20 cellular contexts compared by ENCODE assay signal in the genomic region with DNA sequence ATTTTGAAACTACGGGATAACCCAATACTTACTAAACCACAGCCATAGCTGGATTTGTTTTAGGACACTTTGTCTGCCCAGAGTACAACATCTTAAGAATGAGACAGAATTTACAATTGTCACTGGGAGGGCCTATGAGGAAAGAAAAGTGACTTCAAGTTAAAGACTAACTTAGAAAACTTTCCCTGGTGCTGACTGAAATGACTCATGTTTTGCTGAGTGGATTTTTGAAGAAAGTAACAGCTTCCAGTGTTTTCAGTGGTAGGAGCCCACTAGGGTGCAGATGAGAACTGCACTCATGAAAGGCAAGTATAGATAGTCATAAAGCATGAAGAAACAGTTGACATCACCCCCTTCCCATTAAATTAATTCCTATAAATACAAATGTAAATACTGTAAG.
DNase-seq lines count a peak whose midpoint lies in the region; ATAC-seq and TF ChIP-seq lines count a peak whose summit lies in the region.
"Had no signal": no experiment of that assay in that cellular context is flagged by ENCODE, and none has a peak within 500 bp of the region (broad histone marks: within the 10 kb centered on the region; RNA-seq: fewer than 3 reads in every experiment).

No MANE protein-coding gene starts in this region.

- H3K27me3 Mint-ChIP-seq in WTC11 (ENCODE audit: low read depth) = no peaks in the 10 kb centered on the region
- no peaks in the 10 kb centered on the region for H3K27me3 Mint-ChIP-seq in activated CD4-positive, alpha-beta T cell treated with anti-CD3 and anti-CD28 coated beads, Interleukin-2, amount 10 ng/mL, durations not matched to agents 24 days and 14 days
- H3K27me3 Mint-ChIP-seq: natural killer cell treated with Interleukin-12 subunit alpha and Interleukin-12 subunit beta and Interleukin-15 and Interleukin-18, amount 100 ng/mL, for 72 hours had no signal

- H3K4me3 ChIP-seq in epithelial cell of proximal tubule (ENCODE audit: low read depth, low read length) = no peak overlapping the region
- H3K4me3 ChIP-seq: left lung, SK-N-MC had no signal

- H3K36me3 Mint-ChIP-seq in WTC11 = no peaks in the 10 kb centered on the region
- no peaks in the 10 kb centered on the region for H3K36me3 Mint-ChIP-seq in activated CD4-positive, alpha-beta T cell treated with anti-CD3 and anti-CD28 coated beads, Interleukin-2, amount 10 ng/mL, durations not matched to agents 24 days and 14 days (ENCODE audit: low read depth)
- H3K36me3 Mint-ChIP-seq: natural killer cell treated with Interleukin-12 subunit alpha and Interleukin-12 subunit beta and Interleukin-15 and Interleukin-18, amount 100 ng/mL, for 72 hours had no signal

- intact Hi-C loops in activated CD4-positive, alpha-beta T cell treated with anti-CD3 and anti-CD28 coated beads, Interleukin-2, amount 10 ng/mL, durations not matched to agents 24 days and 14 days (cut with micrococcal nuclease) = no loop called here

- TF ChIP-seq CTCF in epithelial cell of proximal tubule (conservative IDR thresholded peaks at IDR 0.05; ENCODE audit: low read depth, low read length) = peak; percentile 28
- TF ChIP-seq CTCF in WTC11 (IDR thresholded peaks at IDR 0.05) = no peak

- peak; percentile 30 for DNase-seq in epithelial cell of proximal tubule (ENCODE audit: low read depth)
- no peak for DNase-seq in WTC11 (ENCODE audit: low spot score)
- DNase-seq in germinal center (ENCODE audit: low spot score) = no peak
- no peak for DNase-seq in NCI-H345 (lab: John Stamatoyannopoulos, UW)
- no peak for DNase-seq in activated CD4-positive, alpha-beta T cell treated with anti-CD3 and anti-CD28 coated beads, Interleukin-2, amount 10 ng/mL, durations not matched to agents 24 days and 14 days
- DNase-seq: activated CD4-positive, CD25-positive, alpha-beta regulatory T cell; anterior cingulate cortex; BE2C; DND-41; effector CD8-positive, alpha-beta T cell; H9; left lung; MM.1S; NCI-H2081 treated with DMSO at 0.1 percent for 48 hours had no signal

- ATAC-seq in GM18861 (IDR thresholded peaks at IDR 0.05; ENCODE audit: unreplicated experiment) (peak; percentile 94), GM21737 (IDR thresholded peaks at IDR 0.05; ENCODE audit: unreplicated experiment) (peak; percentile 88), HG03135 (IDR thresholded peaks at IDR 0.05; ENCODE audit: unreplicated experiment) (peak; percentile 79), WTC11 (no peak)
- ATAC-seq: left lung; natural killer cell treated with Interleukin-12 subunit alpha and Interleukin-12 subunit beta and Interleukin-15 and Interleukin-18, amount 100 ng/mL, for 72 hours had no signal

- POLR2A ChIA-PET in WTC11 (lab: Charles Lee) = no interaction called here

- no peaks in the 10 kb centered on the region for H3K9me3 Mint-ChIP-seq in WTC11
- no peaks in the 10 kb centered on the region for H3K9me3 Mint-ChIP-seq in activated CD4-positive, alpha-beta T cell treated with anti-CD3 and anti-CD28 coated beads, Interleukin-2, amount 10 ng/mL, durations not matched to agents 24 days and 14 days
- H3K9me3 Mint-ChIP-seq: activated T-helper 1 cell treated with anti-CD3 and anti-CD28 coated beads, Interleukin-12 subunit alpha, Interleukin-12 subunit beta, Interleukin-2, Interleukin-4 antibody, amounts not matched to agents 30 ng/mL and 10 ng/mL and 1 ng/mL, durations not matched to agents 14 hours and 24 hours and 36 hours; H9; natural killer cell treated with Interleukin-12 subunit alpha and Interleukin-12 subunit beta and Interleukin-15 and Interleukin-18, amount 100 ng/mL, for 72 hours had no signal

- no peak overlapping the region for H3K27ac Mint-ChIP-seq in WTC11
- no peak overlapping the region for H3K27ac Mint-ChIP-seq in activated CD4-positive, alpha-beta T cell treated with anti-CD3 and anti-CD28 coated beads, Interleukin-2, amount 10 ng/mL, durations not matched to agents 24 days and 14 days
- H3K27ac Mint-ChIP-seq: activated T-helper 1 cell treated with anti-CD3 and anti-CD28 coated beads, Interleukin-12 subunit alpha, Interleukin-12 subunit beta, Interleukin-2, Interleukin-4 antibody, amounts not matched to agents 30 ng/mL and 10 ng/mL and 1 ng/mL, durations not matched to agents 14 hours and 24 hours and 36 hours; H9; natural killer cell treated with Interleukin-12 subunit alpha and Interleukin-12 subunit beta and Interleukin-15 and Interleukin-18, amount 100 ng/mL, for 72 hours had no signal

- CTCF ChIA-PET in WTC11 (lab: Charles Lee) = no interaction called here

- H3K4me1 Mint-ChIP-seq in WTC11 = peaks cover 3% of the 10 kb centered on the region
- H3K4me1 Mint-ChIP-seq in activated CD4-positive, alpha-beta T cell treated with anti-CD3 and anti-CD28 coated beads, Interleukin-2, amount 10 ng/mL, durations not matched to agents 24 days and 14 days = no peaks in the 10 kb centered on the region

- no peak overlapping the region for H3K4me3 Mint-ChIP-seq in WTC11
- H3K4me3 Mint-ChIP-seq in activated CD4-positive, alpha-beta T cell treated with anti-CD3 and anti-CD28 coated beads, Interleukin-2, amount 10 ng/mL, durations not matched to agents 24 days and 14 days = no peak overlapping the region
- H3K4me3 Mint-ChIP-seq: activated T-helper 1 cell treated with anti-CD3 and anti-CD28 coated beads, Interleukin-12 subunit alpha, Interleukin-12 subunit beta, Interleukin-2, Interleukin-4 antibody, amounts not matched to agents 30 ng/mL and 10 ng/mL and 1 ng/mL, durations not matched to agents 14 hours and 24 hours and 36 hours; H9; natural killer cell treated with Interleukin-12 subunit alpha and Interleukin-12 subunit beta and Interleukin-15 and Interleukin-18, amount 100 ng/mL, for 72 hours had no signal

TF ChIP-seq in WTC11, 78 proteins besides CTCF, POLR2A, EP300 and RAD21 (continues in another document):
- TF ChIP-seq, protein P1, sequence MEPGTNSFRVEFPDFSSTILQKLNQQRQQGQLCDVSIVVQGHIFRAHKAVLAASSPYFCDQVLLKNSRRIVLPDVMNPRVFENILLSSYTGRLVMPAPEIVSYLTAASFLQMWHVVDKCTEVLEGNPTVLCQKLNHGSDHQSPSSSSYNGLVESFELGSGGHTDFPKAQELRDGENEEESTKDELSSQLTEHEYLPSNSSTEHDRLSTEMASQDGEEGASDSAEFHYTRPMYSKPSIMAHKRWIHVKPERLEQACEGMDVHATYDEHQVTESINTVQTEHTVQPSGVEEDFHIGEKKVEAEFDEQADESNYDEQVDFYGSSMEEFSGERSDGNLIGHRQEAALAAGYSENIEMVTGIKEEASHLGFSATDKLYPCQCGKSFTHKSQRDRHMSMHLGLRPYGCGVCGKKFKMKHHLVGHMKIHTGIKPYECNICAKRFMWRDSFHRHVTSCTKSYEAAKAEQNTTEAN (CRISPR knock-in tag; IDR thresholded peaks at IDR 0.05) = no peak
- TF ChIP-seq, protein P2, sequence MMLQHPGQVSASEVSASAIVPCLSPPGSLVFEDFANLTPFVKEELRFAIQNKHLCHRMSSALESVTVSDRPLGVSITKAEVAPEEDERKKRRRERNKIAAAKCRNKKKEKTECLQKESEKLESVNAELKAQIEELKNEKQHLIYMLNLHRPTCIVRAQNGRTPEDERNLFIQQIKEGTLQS (CRISPR knock-in tag; conservative IDR thresholded peaks at IDR 0.05) = no peak
- TF ChIP-seq TEAD4 (CRISPR knock-in tag; IDR thresholded peaks at IDR 0.05) (no peak), TEAD1 (CRISPR knock-in tag; IDR thresholded peaks at IDR 0.05) (no peak), ZNF671 (CRISPR knock-in tag; IDR thresholded peaks at IDR 0.05) (no peak), NR1H2 (CRISPR knock-in tag; IDR thresholded peaks at IDR 0.05) (no peak), ZNF423 (CRISPR knock-in tag; IDR thresholded peaks at IDR 0.05) (no peak), FOXK1 (CRISPR knock-in tag; IDR thresholded peaks at IDR 0.05) (no peak)
- TF ChIP-seq, protein P3, sequence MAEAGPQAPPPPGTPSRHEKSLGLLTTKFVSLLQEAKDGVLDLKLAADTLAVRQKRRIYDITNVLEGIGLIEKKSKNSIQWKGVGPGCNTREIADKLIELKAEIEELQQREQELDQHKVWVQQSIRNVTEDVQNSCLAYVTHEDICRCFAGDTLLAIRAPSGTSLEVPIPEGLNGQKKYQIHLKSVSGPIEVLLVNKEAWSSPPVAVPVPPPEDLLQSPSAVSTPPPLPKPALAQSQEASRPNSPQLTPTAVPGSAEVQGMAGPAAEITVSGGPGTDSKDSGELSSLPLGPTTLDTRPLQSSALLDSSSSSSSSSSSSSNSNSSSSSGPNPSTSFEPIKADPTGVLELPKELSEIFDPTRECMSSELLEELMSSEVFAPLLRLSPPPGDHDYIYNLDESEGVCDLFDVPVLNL (CRISPR knock-in tag; IDR thresholded peaks at IDR 0.05; ENCODE audit: borderline replicate concordance, low read depth) = no peak
- TF ChIP-seq, protein P4, sequence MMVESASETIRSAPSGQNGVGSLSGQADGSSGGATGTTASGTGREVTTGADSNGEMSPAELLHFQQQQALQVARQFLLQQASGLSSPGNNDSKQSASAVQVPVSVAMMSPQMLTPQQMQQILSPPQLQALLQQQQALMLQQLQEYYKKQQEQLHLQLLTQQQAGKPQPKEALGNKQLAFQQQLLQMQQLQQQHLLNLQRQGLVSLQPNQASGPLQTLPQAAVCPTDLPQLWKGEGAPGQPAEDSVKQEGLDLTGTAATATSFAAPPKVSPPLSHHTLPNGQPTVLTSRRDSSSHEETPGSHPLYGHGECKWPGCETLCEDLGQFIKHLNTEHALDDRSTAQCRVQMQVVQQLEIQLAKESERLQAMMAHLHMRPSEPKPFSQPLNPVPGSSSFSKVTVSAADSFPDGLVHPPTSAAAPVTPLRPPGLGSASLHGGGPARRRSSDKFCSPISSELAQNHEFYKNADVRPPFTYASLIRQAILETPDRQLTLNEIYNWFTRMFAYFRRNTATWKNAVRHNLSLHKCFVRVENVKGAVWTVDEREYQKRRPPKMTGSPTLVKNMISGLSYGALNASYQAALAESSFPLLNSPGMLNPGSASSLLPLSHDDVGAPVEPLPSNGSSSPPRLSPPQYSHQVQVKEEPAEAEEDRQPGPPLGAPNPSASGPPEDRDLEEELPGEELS (CRISPR knock-in tag; IDR thresholded peaks at IDR 0.05) = no peak
- TF ChIP-seq, protein P5, sequence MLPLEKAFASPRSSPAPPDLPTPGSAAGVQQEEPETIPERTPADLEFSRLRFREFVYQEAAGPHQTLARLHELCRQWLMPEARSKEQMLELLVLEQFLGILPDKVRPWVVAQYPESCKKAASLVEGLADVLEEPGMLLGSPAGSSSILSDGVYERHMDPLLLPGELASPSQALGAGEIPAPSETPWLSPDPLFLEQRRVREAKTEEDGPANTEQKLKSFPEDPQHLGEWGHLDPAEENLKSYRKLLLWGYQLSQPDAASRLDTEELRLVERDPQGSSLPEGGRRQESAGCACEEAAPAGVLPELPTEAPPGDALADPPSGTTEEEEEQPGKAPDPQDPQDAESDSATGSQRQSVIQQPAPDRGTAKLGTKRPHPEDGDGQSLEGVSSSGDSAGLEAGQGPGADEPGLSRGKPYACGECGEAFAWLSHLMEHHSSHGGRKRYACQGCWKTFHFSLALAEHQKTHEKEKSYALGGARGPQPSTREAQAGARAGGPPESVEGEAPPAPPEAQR (CRISPR knock-in tag; IDR thresholded peaks at IDR 0.05) = no peak
